Comparison of ENCODE assay signal across 15 cellular contexts in the genomic region with DNA sequence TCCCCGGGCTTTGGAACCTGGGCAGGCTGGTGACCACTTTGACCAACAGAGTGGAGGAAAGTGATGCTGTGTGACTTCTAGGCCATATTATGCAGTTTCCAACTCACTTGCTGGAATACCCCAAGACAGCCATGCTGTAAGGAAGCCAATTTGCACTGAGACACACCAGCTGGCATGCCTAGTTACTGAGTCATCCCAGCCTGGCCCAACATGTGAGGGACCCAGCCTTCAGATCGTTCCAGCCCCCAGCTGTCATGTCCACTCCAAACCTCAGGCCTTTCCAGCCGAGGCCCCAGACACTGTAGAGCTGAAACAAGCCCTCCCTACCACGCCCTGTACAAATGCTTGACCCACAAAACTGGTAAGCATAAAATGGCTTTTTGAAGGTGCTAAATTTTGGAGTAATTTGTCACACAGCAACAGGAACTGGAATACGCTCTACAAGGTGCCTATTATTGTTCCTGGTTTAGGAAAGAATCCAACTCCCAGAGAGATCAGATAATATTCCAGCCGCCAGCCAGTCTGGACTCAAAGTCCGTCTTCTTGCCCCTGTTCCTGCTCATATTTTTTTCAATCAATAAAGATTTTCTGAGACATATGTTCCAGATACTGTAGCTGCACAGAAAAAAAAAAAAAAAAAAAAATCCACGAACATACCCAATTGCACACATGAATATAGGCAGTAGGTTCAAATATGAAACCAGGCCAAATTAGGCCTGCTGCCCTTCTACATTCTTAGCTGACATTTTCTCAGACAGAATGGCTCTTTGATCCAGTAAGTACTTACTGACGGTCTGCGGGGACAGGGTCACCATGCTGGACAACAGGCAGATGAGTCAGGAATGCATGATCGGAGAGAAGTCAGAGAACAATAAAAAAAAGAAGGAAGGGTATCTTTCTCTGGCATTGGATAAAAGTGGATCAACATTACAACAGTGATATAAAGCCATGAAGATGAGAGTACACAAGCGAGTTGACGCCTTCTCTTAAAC. TPM values are rescaled to one million over a fixed set of nuclear protein-coding genes. Genes with fewer than 3 reads are reported as not detected.
DNase-seq lines count a peak whose midpoint lies in the region; ATAC-seq and TF ChIP-seq lines count a peak whose summit lies in the region.
"Had no signal": no experiment of that assay in that cellular context is flagged by ENCODE, and none has a peak within 500 bp of the region (broad histone marks: within the 10 kb centered on the region; RNA-seq: fewer than 3 reads in every experiment).

No MANE protein-coding gene starts in this region.

- H3K4me3 ChIP-seq in fibroblast of pulmonary artery (replicated peaks; ENCODE audit: low read depth, low read length): no peak overlapping the region
- H3K4me3 ChIP-seq: uterus had no signal

- DNase-seq in ELF-1 (ENCODE audit: low read depth, low spot score): peak; percentile 56
- DNase-seq in RWPE1 (ENCODE audit: low spot score): peak; percentile 6
- peak; percentile 70 for DNase-seq in fibroblast of pulmonary artery (ENCODE audit: low read depth)
- peak; percentile 28 for DNase-seq in mucosa of gallbladder (ENCODE audit: low spot score)
- no peak for DNase-seq in activated gamma-delta T cell (lab: John Stamatoyannopoulos, UW)
- no peak for DNase-seq in effector memory CD8-positive, alpha-beta T cell
- DNase-seq in stimulated activated CD4-positive, alpha-beta T cell treated with anti-CD3 and anti-CD28 coated beads, Interleukin-12 subunit alpha, Interleukin-12 subunit beta, amount 100 ng/mL, for 4 hours: no peak
- DNase-seq: activated CD4-positive, alpha-beta T cell treated with anti-CD3 and anti-CD28 coated beads, Interleukin-2, amount 10 ng/mL, durations not matched to agents 24 days and 14 days; activated naive CD4-positive, alpha-beta T cell; CD4-positive, alpha-beta memory T cell; MV-4-11; naive thymus-derived CD4-positive, alpha-beta T cell; SW 1271 had no signal

- CTCF ChIA-PET in RWPE1 (lab: Yijun Ruan, JAX): no interaction called here

- H3K9me3 Mint-ChIP-seq in effector memory CD8-positive, alpha-beta T cell: no peaks in the 10 kb centered on the region
- H3K9me3 Mint-ChIP-seq: activated CD4-positive, alpha-beta T cell treated with anti-CD3 and anti-CD28 coated beads, Interleukin-2, amount 10 ng/mL, durations not matched to agents 24 days and 14 days had no signal

- H3K27ac Mint-ChIP-seq in effector memory CD8-positive, alpha-beta T cell: peak overlapping the region in 1 of 2 donors; percentile 13
- H3K27ac Mint-ChIP-seq: activated CD4-positive, alpha-beta T cell treated with anti-CD3 and anti-CD28 coated beads, Interleukin-2, amount 10 ng/mL, durations not matched to agents 24 days and 14 days had no signal

- no peaks in the 10 kb centered on the region for H3K36me3 Mint-ChIP-seq in effector memory CD8-positive, alpha-beta T cell (ENCODE audit: insufficient read depth)

- POLR2A ChIA-PET in RWPE1 (lab: Yijun Ruan, JAX; ENCODE audit: low non-redundant PET): no interaction called here

- TF ChIP-seq CTCF in RWPE1 (conservative IDR thresholded peaks at IDR 0.05; ENCODE audit: low read depth): no peak
- TF ChIP-seq CTCF in fibroblast of pulmonary artery (IDR thresholded peaks at IDR 0.05; ENCODE audit: low read length, missing control alignments): no peak

- H3K27me3 Mint-ChIP-seq in effector memory CD8-positive, alpha-beta T cell: no peaks in the 10 kb centered on the region
- H3K27me3 Mint-ChIP-seq: activated CD4-positive, alpha-beta T cell treated with anti-CD3 and anti-CD28 coated beads, Interleukin-2, amount 10 ng/mL, durations not matched to agents 24 days and 14 days; CD4-positive, alpha-beta memory T cell; naive thymus-derived CD4-positive, alpha-beta T cell had no signal

- no peak for ATAC-seq in HG03159 (IDR thresholded peaks at IDR 0.05; ENCODE audit: unreplicated experiment)
- ATAC-seq in effector memory CD8-positive, alpha-beta T cell (replicated peaks): no peak
- ATAC-seq: naive thymus-derived CD4-positive, alpha-beta T cell had no signal

- peaks cover 15 to 22% of the 10 kb centered on the region in 2 donors for H3K4me1 Mint-ChIP-seq in effector memory CD8-positive, alpha-beta T cell (ENCODE audit: low read depth in 2 of 2)

- no peak overlapping the region for H3K27ac ChIP-seq in RWPE1
- H3K27ac ChIP-seq: uterus had no signal

- no peak overlapping the region for H3K4me3 Mint-ChIP-seq in effector memory CD8-positive, alpha-beta T cell
- H3K4me3 Mint-ChIP-seq: activated CD4-positive, alpha-beta T cell treated with anti-CD3 and anti-CD28 coated beads, Interleukin-2, amount 10 ng/mL, durations not matched to agents 24 days and 14 days; CD4-positive, alpha-beta memory T cell; naive thymus-derived CD4-positive, alpha-beta T cell had no signal

RNA-seq across cellular contexts. Expression of a gene that starts 35.1 kb away (rescaled TPM):
- 29.1 TPM for total RNA-seq in mucosa of gallbladder

Comparison
In these comparisons a context has a peak if more than half of its experiments do, and no peak if none do; other contexts are left out.
1. DNase-seq: peak in ELF-1 (single experiment), RWPE1 (single experiment), fibroblast of pulmonary artery (single experiment) and mucosa of gallbladder (single experiment); none in activated gamma-delta T cell (single experiment), effector memory CD8-positive, alpha-beta T cell (0 of 3) and stimulated activated CD4-positive, alpha-beta T cell treated with anti-CD3 and anti-CD28 coated beads, Interleukin-12 subunit alpha, Interleukin-12 subunit beta, amount 100 ng/mL, for 4 hours (single experiment).